In genomic region chr13:91601807-91602206, GRCh38 we compare ENCODE assay signal across 7 cellular contexts.
"Had no signal": no experiment of that assay in that cellular context is flagged by ENCODE, and none has a peak within 500 bp of the region (broad histone marks: within the 10 kb centered on the region; RNA-seq: fewer than 3 reads in every experiment).

No MANE protein-coding gene starts in this region.

- ATAC-seq: HepG2 had no signal

- H3K4me1 Mint-ChIP-seq: IgD-negative memory B cell had no signal

- DNase-seq: IMR-90, KBM-7, KG1 had no signal

- H3K27ac Mint-ChIP-seq: IgD-negative memory B cell had no signal

- H3K4me3 Mint-ChIP-seq: IgD-negative memory B cell had no signal

- H3K27ac ChIP-seq: HL-60 had no signal

- FAIRE-seq: HepG2, HTR-8/SVneo had no signal

- H3K27me3 Mint-ChIP-seq: IgD-negative memory B cell had no signal
